ENCODE assay signal across 2 cellular contexts in the genomic region with DNA sequence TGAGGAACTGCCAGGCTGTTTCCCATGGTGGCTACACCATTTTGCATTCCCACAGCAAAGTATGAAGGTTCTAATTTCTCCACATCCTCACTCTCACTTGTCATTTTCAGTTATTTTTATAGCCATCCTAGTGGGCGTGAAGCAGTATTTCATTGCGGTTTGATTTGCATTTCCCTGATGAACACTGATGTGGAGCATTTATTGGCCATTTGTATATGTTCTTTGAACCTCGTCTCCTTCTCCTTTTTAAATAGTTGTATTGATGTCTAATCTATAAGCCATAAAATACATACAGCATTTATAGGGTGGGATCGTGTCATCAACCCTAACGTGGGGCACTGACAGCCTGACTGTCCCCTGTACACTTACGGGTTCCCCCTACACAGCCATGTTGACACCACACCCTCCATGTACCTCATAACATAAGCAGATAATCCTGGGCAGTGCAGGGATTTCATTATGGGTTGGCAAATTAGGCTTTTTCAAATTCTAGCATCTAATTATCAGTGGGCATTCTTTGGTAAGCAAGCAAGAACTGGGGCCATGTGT.
TF ChIP-seq lines count a peak whose summit lies in the region.

No MANE protein-coding gene starts in this region.

TF ChIP-seq in A549, 52 proteins besides CTCF, POLR2A, EP300 and RAD21:
- TF ChIP-seq FOSL2 (IDR thresholded peaks at IDR 0.05) (no peak), FOSL2 (CRISPR knock-in tag; IDR thresholded peaks at IDR 0.05) (no peak), HOXA7 (CRISPR knock-in tag; IDR thresholded peaks at IDR 0.05) (no peak), RFX5 (IDR thresholded peaks at IDR 0.05) (no peak), TFCP2L1 (CRISPR knock-in tag; IDR thresholded peaks at IDR 0.05) (no peak), CEBPB (IDR thresholded peaks at IDR 0.05) (no peak), EHMT2 (IDR thresholded peaks at IDR 0.05; ENCODE audit: low read depth) (no peak), KDM1A (IDR thresholded peaks at IDR 0.05; ENCODE audit: low read depth) (no peak), TP53 (CRISPR knock-in tag; IDR thresholded peaks at IDR 0.05) (no peak), KDM5A (IDR thresholded peaks at IDR 0.05) (no peak), GATA3 (IDR thresholded peaks at IDR 0.05; ENCODE audit: borderline replicate concordance) (no peak), RCOR1 (IDR thresholded peaks at IDR 0.05; ENCODE audit: low read depth, low read length) (no peak), ZC3H11A (IDR thresholded peaks at IDR 0.05) (no peak), MAFK (IDR thresholded peaks at IDR 0.05; ENCODE audit: partially characterized antibody) (no peak), MYC (IDR thresholded peaks at IDR 0.05; ENCODE audit: borderline replicate concordance, low read length) (no peak), NPAS2 (CRISPR knock-in tag; IDR thresholded peaks at IDR 0.05; ENCODE audit: borderline replicate concordance) (no peak)
- TF ChIP-seq, protein P1, sequence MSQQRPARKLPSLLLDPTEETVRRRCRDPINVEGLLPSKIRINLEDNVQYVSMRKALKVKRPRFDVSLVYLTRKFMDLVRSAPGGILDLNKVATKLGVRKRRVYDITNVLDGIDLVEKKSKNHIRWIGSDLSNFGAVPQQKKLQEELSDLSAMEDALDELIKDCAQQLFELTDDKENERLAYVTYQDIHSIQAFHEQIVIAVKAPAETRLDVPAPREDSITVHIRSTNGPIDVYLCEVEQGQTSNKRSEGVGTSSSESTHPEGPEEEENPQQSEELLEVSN (IDR thresholded peaks at IDR 0.05; ENCODE audit: borderline replicate concordance, low read depth), result no peak
TF ChIP-seq in A549: peak in this region for 0.

TF ChIP-seq in HepG2, 621 proteins besides CTCF, POLR2A, EP300 and RAD21:
- TF ChIP-seq, protein P2, sequence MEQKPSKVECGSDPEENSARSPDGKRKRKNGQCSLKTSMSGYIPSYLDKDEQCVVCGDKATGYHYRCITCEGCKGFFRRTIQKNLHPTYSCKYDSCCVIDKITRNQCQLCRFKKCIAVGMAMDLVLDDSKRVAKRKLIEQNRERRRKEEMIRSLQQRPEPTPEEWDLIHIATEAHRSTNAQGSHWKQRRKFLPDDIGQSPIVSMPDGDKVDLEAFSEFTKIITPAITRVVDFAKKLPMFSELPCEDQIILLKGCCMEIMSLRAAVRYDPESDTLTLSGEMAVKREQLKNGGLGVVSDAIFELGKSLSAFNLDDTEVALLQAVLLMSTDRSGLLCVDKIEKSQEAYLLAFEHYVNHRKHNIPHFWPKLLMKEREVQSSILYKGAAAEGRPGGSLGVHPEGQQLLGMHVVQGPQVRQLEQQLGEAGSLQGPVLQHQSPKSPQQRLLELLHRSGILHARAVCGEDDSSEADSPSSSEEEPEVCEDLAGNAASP (CRISPR knock-in tag; IDR thresholded peaks at IDR 0.05; ENCODE audit: borderline replicate concordance), result no peak
- TF ChIP-seq MAFG (CRISPR knock-in tag; IDR thresholded peaks at IDR 0.05), result no peak
- TF ChIP-seq, protein P3, sequence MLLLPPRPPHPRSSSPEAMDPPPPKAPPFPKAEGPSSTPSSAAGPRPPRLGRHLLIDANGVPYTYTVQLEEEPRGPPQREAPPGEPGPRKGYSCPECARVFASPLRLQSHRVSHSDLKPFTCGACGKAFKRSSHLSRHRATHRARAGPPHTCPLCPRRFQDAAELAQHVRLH (CRISPR knock-in tag; IDR thresholded peaks at IDR 0.05; ENCODE audit: borderline replicate concordance, low read depth), result no peak
- no peak for TF ChIP-seq HDAC6 (IDR thresholded peaks at IDR 0.05; ENCODE audit: low read depth, low read length)
- TF ChIP-seq ZSCAN9 (CRISPR knock-in tag; IDR thresholded peaks at IDR 0.05; ENCODE audit: borderline replicate concordance), result no peak
- TF ChIP-seq, protein P4, sequence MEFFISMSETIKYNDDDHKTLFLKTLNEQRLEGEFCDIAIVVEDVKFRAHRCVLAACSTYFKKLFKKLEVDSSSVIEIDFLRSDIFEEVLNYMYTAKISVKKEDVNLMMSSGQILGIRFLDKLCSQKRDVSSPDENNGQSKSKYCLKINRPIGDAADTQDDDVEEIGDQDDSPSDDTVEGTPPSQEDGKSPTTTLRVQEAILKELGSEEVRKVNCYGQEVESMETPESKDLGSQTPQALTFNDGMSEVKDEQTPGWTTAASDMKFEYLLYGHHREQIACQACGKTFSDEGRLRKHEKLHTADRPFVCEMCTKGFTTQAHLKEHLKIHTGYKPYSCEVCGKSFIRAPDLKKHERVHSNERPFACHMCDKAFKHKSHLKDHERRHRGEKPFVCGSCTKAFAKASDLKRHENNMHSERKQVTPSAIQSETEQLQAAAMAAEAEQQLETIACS (CRISPR knock-in tag; IDR thresholded peaks at IDR 0.05), result no peak
- no peak for TF ChIP-seq HOXA5 (CRISPR knock-in tag; IDR thresholded peaks at IDR 0.05)
- TF ChIP-seq RBM39 (IDR thresholded peaks at IDR 0.05; ENCODE audit: low read depth, low read length, poor library complexity, severe bottlenecking), result no peak
TF ChIP-seq in HepG2: peak in this region for 0.
